Comparison of ENCODE assay signal across 16 cellular contexts in the genomic region with DNA sequence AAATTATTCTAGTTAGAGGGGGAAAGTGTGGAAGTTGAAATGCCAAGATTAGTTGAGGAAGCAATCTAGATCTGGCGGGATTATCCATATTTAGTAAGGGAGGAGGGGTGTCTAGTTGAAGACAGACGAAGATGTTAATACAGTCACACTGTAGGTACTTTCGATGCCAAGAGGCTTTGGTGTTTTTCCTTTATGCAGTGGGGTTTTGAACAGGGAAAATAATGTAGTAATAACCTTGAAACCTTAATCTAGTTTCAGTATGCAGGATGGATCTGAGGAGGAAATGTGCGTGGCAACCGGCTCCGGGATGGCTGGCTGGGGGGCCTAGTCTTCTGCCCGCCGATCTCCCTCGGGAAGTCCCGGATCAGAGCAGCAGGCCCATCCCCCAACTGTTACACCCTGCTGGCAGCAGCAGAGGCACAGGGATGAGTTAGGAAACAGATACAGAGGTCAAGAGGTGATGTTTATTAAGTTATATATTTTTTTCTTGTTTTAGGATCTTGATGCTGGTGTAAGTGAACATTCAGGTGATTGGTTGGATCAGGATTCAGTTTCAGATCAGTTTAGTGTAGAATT. TPM values are rescaled to one million over a fixed set of nuclear protein-coding genes. Genes with fewer than 3 reads are reported as not detected.
DNase-seq lines count a peak whose midpoint lies in the region; ATAC-seq and TF ChIP-seq lines count a peak whose summit lies in the region.
"Had no signal": no experiment of that assay in that cellular context is flagged by ENCODE, and none has a peak within 500 bp of the region (broad histone marks: within the 10 kb centered on the region; RNA-seq: fewer than 3 reads in every experiment).

No MANE protein-coding gene starts in this region.

- peak; percentile 20 to 46 for TF ChIP-seq RAD21 in liver (IDR thresholded peaks at IDR 0.05)

- H3K36me3 ChIP-seq in WERI-Rb-1 (peaks cover 95% of the 10 kb centered on the region), liver (ENCODE audit: control insufficient read depth in 4 of 4, insufficient read depth in 3 of 4, low read depth in 1 of 4, low read length in 3 of 4) (peaks cover 10 to 48% (median 40%) of the 10 kb centered on the region in 4 donors)

- no peak for TF ChIP-seq CTCF in natural killer cell (IDR thresholded peaks at IDR 0.05)
- no peak for TF ChIP-seq CTCF in WERI-Rb-1 (IDR thresholded peaks at IDR 0.05; ENCODE audit: low read depth, low read length)
- no peak for TF ChIP-seq CTCF in liver (IDR thresholded peaks at IDR 0.05; ENCODE audit: low read depth, low read length, missing input control)

- 38% methylated on average over 10 of the region's 10 CpGs for WGBS in liver

- peak overlapping the region; percentile 63 to 66 for H3K27ac Mint-ChIP-seq in natural killer cell
- H3K27ac Mint-ChIP-seq in natural killer cell treated with Interleukin-12 subunit alpha and Interleukin-12 subunit beta and Interleukin-15 and Interleukin-18, amount 100 ng/mL, for 72 hours: peak overlapping the region in 1 of 2 donors; percentile 23
- no peak overlapping the region for H3K27ac Mint-ChIP-seq in activated naive CD8-positive, alpha-beta T cell treated with anti-CD3 and anti-CD28 coated beads for 36 hours
- H3K27ac Mint-ChIP-seq: activated CD8-positive, alpha-beta T cell treated with anti-CD3 and anti-CD28 coated beads, Interleukin-2, amount 10 ng/mL, durations not matched to agents 7 days and 5 days had no signal

- H3K9me3 Mint-ChIP-seq in natural killer cell: no peaks in the 10 kb centered on the region
- H3K9me3 Mint-ChIP-seq in natural killer cell treated with Interleukin-12 subunit alpha and Interleukin-12 subunit beta and Interleukin-15 and Interleukin-18, amount 100 ng/mL, for 72 hours: no peaks in the 10 kb centered on the region
- no peaks in the 10 kb centered on the region for H3K9me3 Mint-ChIP-seq in activated naive CD8-positive, alpha-beta T cell treated with anti-CD3 and anti-CD28 coated beads for 36 hours
- H3K9me3 Mint-ChIP-seq: neural crest cell had no signal

- H3K4me3 Mint-ChIP-seq in natural killer cell: no peak overlapping the region
- no peak overlapping the region for H3K4me3 Mint-ChIP-seq in natural killer cell treated with Interleukin-12 subunit alpha and Interleukin-12 subunit beta and Interleukin-15 and Interleukin-18, amount 100 ng/mL, for 72 hours
- H3K4me3 Mint-ChIP-seq in activated naive CD8-positive, alpha-beta T cell treated with anti-CD3 and anti-CD28 coated beads for 36 hours: no peak overlapping the region
- H3K4me3 Mint-ChIP-seq: activated CD8-positive, alpha-beta T cell treated with anti-CD3 and anti-CD28 coated beads, Interleukin-2, amount 10 ng/mL, durations not matched to agents 7 days and 5 days; neural crest cell had no signal

- no peaks in the 10 kb centered on the region for H3K27me3 Mint-ChIP-seq in natural killer cell (ENCODE audit: low read depth in 2 of 2)
- H3K27me3 Mint-ChIP-seq in natural killer cell treated with Interleukin-12 subunit alpha and Interleukin-12 subunit beta and Interleukin-15 and Interleukin-18, amount 100 ng/mL, for 72 hours: no peaks in the 10 kb centered on the region
- no peaks in the 10 kb centered on the region for H3K27me3 Mint-ChIP-seq in activated naive CD8-positive, alpha-beta T cell treated with anti-CD3 and anti-CD28 coated beads for 36 hours

- no peak overlapping the region for H3K9ac ChIP-seq in liver (ENCODE audit: low read depth in 1 of 2, low read length in 2 of 2)

- no peak overlapping the region; the same call in 1 of the 2 replicates for H3K4me3 ChIP-seq in WERI-Rb-1 (ENCODE audit: low read depth, low read length)
- H3K4me3 ChIP-seq in liver (ENCODE audit: low read depth in 1 of 3, low read length in 3 of 3): no peak overlapping the region
- H3K4me3 ChIP-seq: lower lobe of right lung, sigmoid colon, upper lobe of left lung had no signal

- H3K9me3 ChIP-seq in WERI-Rb-1 (ENCODE audit: severe bottlenecking): no peaks in the 10 kb centered on the region
- no peaks in the 10 kb centered on the region for H3K9me3 ChIP-seq in liver (ENCODE audit: control insufficient read depth in 4 of 4, low read length in 3 of 4)
- H3K9me3 ChIP-seq: lower lobe of right lung, sigmoid colon, upper lobe of left lung had no signal

- H3K27me3 ChIP-seq in WERI-Rb-1 (ENCODE audit: insufficient read depth, low read depth, severe bottlenecking) (no peaks in the 10 kb centered on the region), liver (ENCODE audit: control insufficient read depth in 4 of 4, insufficient read depth in 4 of 4, low read length in 3 of 4) (no peaks in the 10 kb centered on the region)
- H3K27me3 ChIP-seq: sigmoid colon, upper lobe of left lung had no signal

- H3K27ac ChIP-seq in WERI-Rb-1: peak overlapping the region; percentile 10; the same call in 1 of the 2 replicates
- peak overlapping the region in 1 of 2 donors; percentile 36 for H3K27ac ChIP-seq in liver (ENCODE audit: low read depth in 1 of 2, low read length in 2 of 2)
- H3K27ac ChIP-seq: lower lobe of right lung, sigmoid colon had no signal

- intact Hi-C loops in natural killer cell (cut with micrococcal nuclease): no loop called here

- H3K36me3 Mint-ChIP-seq in natural killer cell: peaks cover 22% of the 10 kb centered on the region
- peaks cover 37% of the 10 kb centered on the region for H3K36me3 Mint-ChIP-seq in natural killer cell treated with Interleukin-12 subunit alpha and Interleukin-12 subunit beta and Interleukin-15 and Interleukin-18, amount 100 ng/mL, for 72 hours
- H3K36me3 Mint-ChIP-seq in activated naive CD8-positive, alpha-beta T cell treated with anti-CD3 and anti-CD28 coated beads for 36 hours: peaks cover 30% of the 10 kb centered on the region

- no peak for ATAC-seq in natural killer cell
- no peak for ATAC-seq in natural killer cell treated with Interleukin-12 subunit alpha and Interleukin-12 subunit beta and Interleukin-15 and Interleukin-18, amount 100 ng/mL, for 72 hours
- ATAC-seq: activated CD8-positive, alpha-beta T cell treated with anti-CD3 and anti-CD28 coated beads, Interleukin-2, amount 10 ng/mL, durations not matched to agents 7 days and 5 days had no signal

- DNase-seq in natural killer cell: no peak
- DNase-seq in natural killer cell treated with Interleukin-12 subunit alpha and Interleukin-12 subunit beta and Interleukin-15 and Interleukin-18, amount 100 ng/mL, for 72 hours (ENCODE audit: low spot score): no peak
- peak; percentile 61 for DNase-seq in WERI-Rb-1
- no peak for DNase-seq in NCI-H748 (lab: John Stamatoyannopoulos, UW; ENCODE audit: unreplicated experiment)
- DNase-seq in NCI-H1048 (lab: John Stamatoyannopoulos, UW): no peak
- no peak for DNase-seq in activated naive CD8-positive, alpha-beta T cell treated with anti-CD3 and anti-CD28 coated beads for 36 hours
- DNase-seq: activated CD8-positive, alpha-beta T cell treated with anti-CD3 and anti-CD28 coated beads, Interleukin-2, amount 10 ng/mL, durations not matched to agents 7 days and 5 days; activated gamma-delta T cell; effector CD4-positive, alpha-beta T cell; lower lobe of right lung; NCI-H1092 treated with DMSO at 0.1 percent for 48 hours; sigmoid colon; stimulated activated CD4-positive, alpha-beta T cell treated with anti-CD3 and anti-CD28 coated beads, Interleukin-4, amount 100 ng/mL, for 1 hour; upper lobe of left lung had no signal

- H3K4me1 ChIP-seq in liver (ENCODE audit: control insufficient read depth in 4 of 4, insufficient read depth in 4 of 4, low read length in 3 of 4): peaks cover 2 to 11% (median 7%) of the 10 kb centered on the region in 4 donors
- H3K4me1 ChIP-seq: lower lobe of right lung, sigmoid colon had no signal

- H3K4me1 Mint-ChIP-seq in natural killer cell: peaks cover 1 to 22% of the 10 kb centered on the region in 2 donors
- peaks cover 10 to 11% of the 10 kb centered on the region in 2 donors for H3K4me1 Mint-ChIP-seq in natural killer cell treated with Interleukin-12 subunit alpha and Interleukin-12 subunit beta and Interleukin-15 and Interleukin-18, amount 100 ng/mL, for 72 hours (ENCODE audit: low read depth in 2 of 2)
- H3K4me1 Mint-ChIP-seq in activated naive CD8-positive, alpha-beta T cell treated with anti-CD3 and anti-CD28 coated beads for 36 hours: peaks cover 2% of the 10 kb centered on the region

TF ChIP-seq in liver, 16 proteins besides CTCF, POLR2A, EP300 and RAD21:
- TF ChIP-seq FOXA2 (IDR thresholded peaks at IDR 0.05) (no peak), NR2F2 (IDR thresholded peaks at IDR 0.05) (peak; percentile 95), HNF4A (conservative IDR thresholded peaks at IDR 0.05) (peak; percentile 34 to 38), RXRA (IDR thresholded peaks at IDR 0.05) (peak; percentile 54 to 65), FOXA1 (IDR thresholded peaks at IDR 0.05) (no peak)
- TF ChIP-seq, protein P1, sequence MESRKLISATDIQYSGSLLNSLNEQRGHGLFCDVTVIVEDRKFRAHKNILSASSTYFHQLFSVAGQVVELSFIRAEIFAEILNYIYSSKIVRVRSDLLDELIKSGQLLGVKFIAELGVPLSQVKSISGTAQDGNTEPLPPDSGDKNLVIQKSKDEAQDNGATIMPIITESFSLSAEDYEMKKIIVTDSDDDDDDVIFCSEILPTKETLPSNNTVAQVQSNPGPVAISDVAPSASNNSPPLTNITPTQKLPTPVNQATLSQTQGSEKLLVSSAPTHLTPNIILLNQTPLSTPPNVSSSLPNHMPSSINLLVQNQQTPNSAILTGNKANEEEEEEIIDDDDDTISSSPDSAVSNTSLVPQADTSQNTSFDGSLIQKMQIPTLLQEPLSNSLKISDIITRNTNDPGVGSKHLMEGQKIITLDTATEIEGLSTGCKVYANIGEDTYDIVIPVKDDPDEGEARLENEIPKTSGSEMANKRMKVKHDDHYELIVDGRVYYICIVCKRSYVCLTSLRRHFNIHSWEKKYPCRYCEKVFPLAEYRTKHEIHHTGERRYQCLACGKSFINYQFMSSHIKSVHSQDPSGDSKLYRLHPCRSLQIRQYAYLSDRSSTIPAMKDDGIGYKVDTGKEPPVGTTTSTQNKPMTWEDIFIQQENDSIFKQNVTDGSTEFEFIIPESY (IDR thresholded peaks at IDR 0.05): no peak

RNA-seq across cellular contexts. Expression of gene MDM2, which starts 27.4 kb away (rescaled TPM):
- total RNA-seq in natural killer cell (100 to 1,000 TPM; 130 to 143 (median 132) TPM), liver (10 to 100 TPM; 44.4 to 69.4 TPM)
- total RNA-seq in natural killer cell treated with Interleukin-12 subunit alpha and Interleukin-12 subunit beta and Interleukin-15 and Interleukin-18, amount 100 ng/mL, for 72 hours: 100 to 1,000 TPM; 248 to 253 TPM
- 10 to 100 TPM; 10.1 to 29.5 TPM for polyA plus RNA-seq in liver
- 100 to 1,000 TPM; 152 to 158 TPM for total RNA-seq in activated naive CD8-positive, alpha-beta T cell treated with anti-CD3 and anti-CD28 coated beads for 36 hours
